9 cellular contexts compared by ENCODE assay signal in the genomic region with DNA sequence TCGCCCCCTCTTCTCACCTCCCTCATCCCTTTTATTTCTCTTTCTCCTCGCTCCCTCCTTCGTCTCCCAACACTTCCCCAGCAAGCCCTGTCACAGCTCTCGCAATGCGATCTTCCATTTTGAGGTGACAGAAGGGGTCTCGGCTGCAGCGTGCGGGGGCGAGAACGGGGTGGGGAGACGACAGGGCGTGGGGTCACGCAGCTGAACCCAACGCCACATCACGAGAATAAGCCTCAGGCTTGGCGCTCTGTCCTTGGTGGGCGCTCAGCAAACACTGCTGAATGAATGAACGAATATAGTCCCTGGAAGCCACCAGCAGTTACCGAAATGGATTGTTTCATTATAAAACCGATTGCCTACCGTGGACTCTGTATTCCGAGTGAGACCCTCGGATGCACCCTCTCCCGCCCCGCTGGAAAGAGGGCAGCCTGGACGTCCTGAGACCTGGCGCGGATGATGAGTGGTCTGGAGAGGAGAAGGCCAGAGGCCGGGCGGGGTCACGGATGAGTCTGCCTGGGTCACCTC. TPM values are rescaled to one million over a fixed set of nuclear protein-coding genes. Genes with fewer than 3 reads are reported as not detected.
DNase-seq lines count a peak whose midpoint lies in the region; ATAC-seq and TF ChIP-seq lines count a peak whose summit lies in the region.
"Had no signal": no experiment of that assay in that cellular context is flagged by ENCODE, and none has a peak within 500 bp of the region (broad histone marks: within the 10 kb centered on the region; RNA-seq: fewer than 3 reads in every experiment).

No MANE protein-coding gene starts in this region.

- DNase-seq in T-helper 17 cell (no peak), esophagus muscularis mucosa (ENCODE audit: extremely low spot score) (peak; percentile 8), psoas muscle (no peak), NCI-H1930 (lab: John Stamatoyannopoulos, UW) (no peak), NCI-H1436 (lab: John Stamatoyannopoulos, UW) (no peak), amniotic stem cell (lab: John Stamatoyannopoulos, UW) (no peak)
- DNase-seq: NK-92 treated with Interleukin-12 subunit alpha and Interleukin-12 subunit beta, amount 100 ng/mL, for 24 hours had no signal

- intact Hi-C loops in esophagus muscularis mucosa (cut with DNase I) (no loop called here), psoas muscle (cut with DNase I) (loop anchor here (5.0 to 10.0 kb wide), 2 partner anchors 258 to 531 kb away; no protein-coding TSS in a partner anchor)

- H3K36me3 ChIP-seq in esophagus muscularis mucosa: no peaks in the 10 kb centered on the region
- H3K36me3 ChIP-seq in psoas muscle (ENCODE audit: insufficient read depth in 1 of 2, low read depth in 1 of 2): no peaks in the 10 kb centered on the region

- peak overlapping the region; percentile 67 for H3K4me3 Mint-ChIP-seq in T-helper 17 cell

- TF ChIP-seq EP300 in esophagus muscularis mucosa (IDR thresholded peaks at IDR 0.05): no peak

- peaks cover 87% of the 10 kb centered on the region for H3K27me3 Mint-ChIP-seq in T-helper 17 cell

- TF ChIP-seq CTCF in esophagus muscularis mucosa (IDR thresholded peaks at IDR 0.05): no peak
- TF ChIP-seq CTCF in psoas muscle (IDR thresholded peaks at IDR 0.05): no peak

- TF ChIP-seq POLR2A in esophagus muscularis mucosa (IDR thresholded peaks at IDR 0.05; ENCODE audit: low read depth): no peak

- H3K27ac Mint-ChIP-seq in T-helper 17 cell: peak overlapping the region; percentile 83

- H3K9me3 ChIP-seq in T-helper 17 cell (ENCODE audit: control insufficient read depth, low read length, poor library complexity, severe bottlenecking) (peaks cover 24% of the 10 kb centered on the region), esophagus muscularis mucosa (peaks cover 0 to 4% (median 0%) of the 10 kb centered on the region in 4 donors), psoas muscle (no peaks in the 10 kb centered on the region)

- H3K27me3 ChIP-seq in esophagus muscularis mucosa (peaks cover 24 to 100% (median 89%) of the 10 kb centered on the region in 4 donors), psoas muscle (ENCODE audit: insufficient read depth in 3 of 3, low read length in 2 of 3) (peaks cover 0 to 100% (median 63%) of the 10 kb centered on the region in 3 donors)

- 26% methylated on average over 19 of the region's 31 CpGs for WGBS in esophagus muscularis mucosa
- WGBS in psoas muscle, 3 donors: 13 to 18% (median 16%) methylated on average over 31 of the region's 31 CpGs

- H3K27ac ChIP-seq in esophagus muscularis mucosa (replicated peaks in 1 of 4) (peak overlapping the region; percentile 54 to 71 (median 63)), psoas muscle (peak overlapping the region; percentile 60)

- peaks cover 40% of the 10 kb centered on the region for H3K4me1 Mint-ChIP-seq in T-helper 17 cell

- no peak for ATAC-seq in T-helper 17 cell
- peak in 1 of 4 donors; percentile 6 for ATAC-seq in psoas muscle
- no peak for ATAC-seq in GM21825 (IDR thresholded peaks at IDR 0.05; ENCODE audit: unreplicated experiment)

- peak overlapping the region; percentile 52; the same call in 1 of the 2 replicates for H3K4me3 ChIP-seq in GM08714 (ENCODE audit: low read length)
- H3K4me3 ChIP-seq in esophagus muscularis mucosa: peak overlapping the region; percentile 43 to 58 (median 48)
- H3K4me3 ChIP-seq in psoas muscle: peak overlapping the region; percentile 65

- peaks cover 54 to 71% (median 59%) of the 10 kb centered on the region in 4 donors for H3K4me1 ChIP-seq in esophagus muscularis mucosa
- H3K4me1 ChIP-seq in psoas muscle: peaks cover 27% of the 10 kb centered on the region

- H3K36me3 Mint-ChIP-seq in T-helper 17 cell (ENCODE audit: low read depth): peaks cover 12% of the 10 kb centered on the region

RNA-seq across cellular contexts. Expression of gene NRN1, which starts 3.9 kb away (rescaled TPM):
- total RNA-seq in T-helper 17 cell (under 1 TPM in 1 of 2 donors, not detected in 1; 0.31 TPM), esophagus muscularis mucosa (10 to 100 TPM; 12.9 to 24.2 (median 19.7) TPM), psoas muscle (10 to 100 TPM in 1 of 4 donors, 1 to 10 TPM in 3; 4.6 to 12.8 (median 7.4) TPM)
- 1 to 10 TPM; 4.7 to 9.3 (median 7.7) TPM for polyA plus RNA-seq in psoas muscle

Comparison
In these comparisons a context has a peak if more than half of its experiments do, and no peak if none do; other contexts are left out.
1. RNA of gene NRN1, which starts 3.9 kb away (total RNA-seq): 12.9 to 24.2 TPM in esophagus muscularis mucosa and 4.6 to 12.8 TPM in psoas muscle; 0.31 TPM in T-helper 17 cell; every median in the first group is over 4 times any median in the second.
2. Peak in every context shown above with its lines, with median percentiles within 50 percentile points of each other: H3K4me3 ChIP-seq.